8 cellular contexts compared by ENCODE assay signal in the genomic region with DNA sequence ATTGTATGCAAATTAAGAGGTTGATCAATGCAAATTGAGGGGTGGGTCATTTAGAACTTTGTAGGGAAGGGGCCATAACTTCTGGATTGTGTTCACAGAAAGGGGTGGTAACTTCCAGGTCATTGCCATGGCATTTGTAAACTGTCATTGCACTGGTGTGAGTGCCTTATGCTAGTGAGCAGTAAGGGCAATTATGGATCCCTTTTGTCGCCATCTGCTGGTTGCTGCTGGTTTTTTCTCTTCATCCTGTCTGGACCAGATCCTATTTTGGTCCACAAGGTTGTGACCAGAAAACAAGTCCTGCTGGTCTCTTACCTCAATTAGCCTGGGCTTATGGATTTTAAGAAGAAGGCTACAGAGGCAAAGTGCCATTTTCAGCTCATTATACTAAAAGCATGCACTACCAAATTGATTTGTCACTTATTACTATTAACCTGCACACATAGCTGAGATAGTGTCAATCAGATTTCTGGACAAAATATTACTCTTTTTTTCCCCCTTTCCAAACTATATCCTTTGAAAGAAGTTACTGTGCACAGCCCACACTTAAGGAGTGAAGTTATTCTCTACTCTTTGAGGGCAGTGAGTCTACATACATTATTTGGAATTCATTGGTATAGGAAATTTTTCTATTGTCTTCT.
DNase-seq lines count a peak whose midpoint lies in the region; ATAC-seq, FAIRE-seq and TF ChIP-seq lines count a peak whose summit lies in the region.

No MANE protein-coding gene starts in this region.

- H3K4me3 ChIP-seq in RWPE2 (ENCODE audit: severe bottlenecking) (no peak overlapping the region), cardiac muscle cell (no peak overlapping the region), retinal pigment epithelial cell (ENCODE audit: low read length) (no peak overlapping the region)

- H3K9me3 ChIP-seq in RWPE2 (ENCODE audit: severe bottlenecking) (no peaks in the 10 kb centered on the region), cardiac muscle cell (ENCODE audit: low read depth) (no peaks in the 10 kb centered on the region)

- H3K4me1 ChIP-seq in RWPE2 (ENCODE audit: insufficient read depth, poor library complexity, severe bottlenecking) (no peaks in the 10 kb centered on the region), cardiac muscle cell (ENCODE audit: low read depth) (peaks cover 34% of the 10 kb centered on the region)

- H3K27ac ChIP-seq in RWPE2 (ENCODE audit: poor library complexity, severe bottlenecking): no peak overlapping the region
- H3K27ac ChIP-seq in cardiac muscle cell: no peak overlapping the region

- DNase-seq in ELR (ENCODE audit: low read depth) (peak; percentile 66), HTR-8/SVneo (ENCODE audit: insufficient read length, low spot score) (peak; percentile 14), RWPE2 (ENCODE audit: low spot score) (no peak), cardiac muscle cell (ENCODE audit: low read depth in 1 of 2, low spot score in 1 of 2) (peak; percentile 69 to 71), retinal pigment epithelial cell (ENCODE audit: low read depth) (no peak), GM19240 (ENCODE audit: insufficient read length, low spot score) (no peak)
- DNase-seq in activated naive CD4-positive, alpha-beta T cell (lab: John Stamatoyannopoulos, UW): peak in 3 of 4 experiments; percentile 7 to 15 (median 8)

- FAIRE-seq in HTR-8/SVneo (lab: Jason Lieb, UNC): no peak

- H3K36me3 ChIP-seq in RWPE2 (ENCODE audit: low read depth) (no peaks in the 10 kb centered on the region), cardiac muscle cell (no peaks in the 10 kb centered on the region)

- ATAC-seq in GM21529 (IDR thresholded peaks at IDR 0.05; ENCODE audit: unreplicated experiment) (peak; percentile 88), RWPE2 (ENCODE audit: low read depth) (peak; percentile 46; the same call in 1 of the 3 replicates)

- H3K27me3 ChIP-seq in RWPE2 (ENCODE audit: insufficient read depth, poor library complexity, severe bottlenecking): no peaks in the 10 kb centered on the region
- H3K27me3 ChIP-seq in cardiac muscle cell: no peaks in the 10 kb centered on the region

- TF ChIP-seq CTCF in RWPE2 (IDR thresholded peaks at IDR 0.05; ENCODE audit: poor library complexity, severe bottlenecking): peak; percentile 54
- peak; percentile 77 for TF ChIP-seq CTCF in cardiac muscle cell (IDR thresholded peaks at IDR 0.05; ENCODE audit: low read depth, low read length)
- TF ChIP-seq CTCF in retinal pigment epithelial cell (conservative IDR thresholded peaks at IDR 0.05; ENCODE audit: low read depth, low read length): peak; percentile 86

Comparison
In these comparisons a context has a peak if more than half of its experiments do, and no peak if none do; other contexts are left out.
1. DNase-seq: peak in ELR (single experiment), HTR-8/SVneo (single experiment), activated naive CD4-positive, alpha-beta T cell (3 of 4) and cardiac muscle cell (2 of 2); none in RWPE2 (single experiment), retinal pigment epithelial cell (single experiment) and GM19240 (single experiment).
2. Peak in every context shown above with its lines, with median percentiles within 50 percentile points of each other: CTCF ChIP-seq.